ENCODE assay signal across 8 cellular contexts in genomic region chr6:158517581-158517980, GRCh38. TPM values are rescaled to one million over a fixed set of nuclear protein-coding genes. Genes with fewer than 3 reads are reported as not detected.
A peak's percentile ranks its signal among the peaks of the same experiment; 100 is the strongest.
DNase-seq lines count a peak whose midpoint lies in the region; ATAC-seq and TF ChIP-seq lines count a peak whose summit lies in the region.

No MANE protein-coding gene starts in this region.

- DNase-seq in AG04450 (ENCODE audit: low read depth, low spot score) (no peak), astrocyte of the spinal cord (ENCODE audit: low read depth, low spot score) (peak; percentile 20), lower leg skin (ENCODE audit: low spot score in 2 of 2) (no peak), SIG-M5 treated with dmso at 0.1 percent for 504 hours (lab: John Stamatoyannopoulos, UW; ENCODE audit: unreplicated experiment) (no peak), NCI-H2107 treated with DMSO at 0.1 percent for 48 hours (lab: John Stamatoyannopoulos, UW; ENCODE audit: unreplicated experiment) (no peak), HEK293T (ENCODE audit: extremely low spot score) (no peak)

- POLR2A ChIA-PET in AG04450 (lab: Yijun Ruan, JAX): no interaction called here
- POLR2A ChIA-PET in HEK293T (lab: Yijun Ruan, JAX): no interaction called here

- in situ Hi-C loops in astrocyte of the spinal cord (cut with HindIII; ENCODE audit: low sequenced_read_pairs): no loop called here

- H3K9me3 ChIP-seq in AG04450 (ENCODE audit: control insufficient read depth, insufficient read depth, low read length): no peaks in the 10 kb centered on the region

- CTCF ChIA-PET in AG04450 (lab: Charles Lee): interaction anchor here (1.7 kb wide), 1 partner anchor 297 kb away, joined by 8 read pairs; no protein-coding TSS in a partner anchor
- CTCF ChIA-PET in HEK293T (lab: Yijun Ruan, JAX): no interaction called here

- no peaks in the 10 kb centered on the region for H3K27me3 ChIP-seq in AG04450 (ENCODE audit: control insufficient read depth, insufficient read depth, low read length)

- TF ChIP-seq CTCF in AG04450 (IDR thresholded peaks at IDR 0.05; ENCODE audit: low read depth, low read length) (no peak), astrocyte of the spinal cord (IDR thresholded peaks at IDR 0.05; ENCODE audit: low read depth, low read length) (no peak), lower leg skin (IDR thresholded peaks at IDR 0.05) (no peak)

- intact Hi-C loops in lower leg skin (cut with DNase I; ENCODE audit: low total_unique reads): no loop called here

- peak overlapping the region; percentile 11 for H3K27ac ChIP-seq in AG04450 (ENCODE audit: low read depth, low read length)

- H3K4me3 ChIP-seq in AG04450 (ENCODE audit: low read depth, low read length) (no peak overlapping the region), astrocyte of the spinal cord (ENCODE audit: low read depth, low read length) (no peak overlapping the region), lower leg skin (ENCODE audit: low read depth, poor library complexity, severe bottlenecking) (no peak overlapping the region)

- TF ChIP-seq POLR2A in lower leg skin (IDR thresholded peaks at IDR 0.05): no peak

- ATAC-seq in GM18867 (IDR thresholded peaks at IDR 0.05; ENCODE audit: unreplicated experiment): peak; percentile 79
- peak; percentile 58 for ATAC-seq in HG03378 (IDR thresholded peaks at IDR 0.05; ENCODE audit: unreplicated experiment)

- WGBS in lower leg skin, 2 donors: 62 to 69% methylated on average over 5 of the region's 5 CpGs

TF ChIP-seq in HEK293T, 16 proteins besides CTCF, POLR2A, EP300 and RAD21:
- TF ChIP-seq PKNOX1 (IDR thresholded peaks at IDR 0.05): no peak
- no peak for TF ChIP-seq FOXM1 (IDR thresholded peaks at IDR 0.05; ENCODE audit: borderline replicate concordance)
- TF ChIP-seq NFRKB (IDR thresholded peaks at IDR 0.05): no peak
- no peak for TF ChIP-seq SUZ12 (IDR thresholded peaks at IDR 0.05)
- no peak for TF ChIP-seq SP1 (IDR thresholded peaks at IDR 0.05)
- no peak for TF ChIP-seq FOXA1 (IDR thresholded peaks at IDR 0.05)
- TF ChIP-seq BHLHE40 (IDR thresholded peaks at IDR 0.05; ENCODE audit: borderline replicate concordance): no peak
- no peak for TF ChIP-seq TARDBP (IDR thresholded peaks at IDR 0.05)
- TF ChIP-seq ZNF384 (IDR thresholded peaks at IDR 0.05): no peak
- TF ChIP-seq ARNT (IDR thresholded peaks at IDR 0.05): no peak
- no peak for TF ChIP-seq L3MBTL2 (conservative IDR thresholded peaks at IDR 0.05)
- TF ChIP-seq HDGF (IDR thresholded peaks at IDR 0.05; ENCODE audit: borderline replicate concordance): no peak
- no peak for TF ChIP-seq CTBP1 (IDR thresholded peaks at IDR 0.05; ENCODE audit: borderline replicate concordance)
- TF ChIP-seq ELF4 (IDR thresholded peaks at IDR 0.05): no peak

RNA-seq across cellular contexts. Expression of gene TMEM181, which starts 42.3 kb away (rescaled TPM):
- 33.3 and 44.1 TPM in 2 replicates for polyA plus RNA-seq in AG04450 (2011; rRNA removed)
- 28.0 and 35.0 TPM in 2 replicates for polyA minus RNA-seq in AG04450 (2011; rRNA and poly(A)+ RNA removed)
- 10 to 100 TPM; 12.8 to 20.8 (median 17.2) TPM for total RNA-seq in lower leg skin
